In genomic region chr3:129016725-129017530, GRCh38 we compare ENCODE assay signal across 10 cellular contexts. TPM values are rescaled to one million over a fixed set of nuclear protein-coding genes. Genes with fewer than 3 reads are reported as not detected.
DNase-seq lines count a peak whose midpoint lies in the region; ATAC-seq and FAIRE-seq lines count a peak whose summit lies in the region.
"Had no signal": no experiment of that assay in that cellular context is flagged by ENCODE, and none has a peak within 500 bp of the region (broad histone marks: within the 10 kb centered on the region; RNA-seq: fewer than 3 reads in every experiment).

No MANE protein-coding gene starts in this region.

- H3K4me3 Mint-ChIP-seq in activated naive CD8-positive, alpha-beta T cell treated with anti-CD3 and anti-CD28 coated beads, Interleukin-2, amount 10 ng/mL, durations not matched to agents 7 days and 5 days = peak overlapping the region; percentile 61
- H3K4me3 Mint-ChIP-seq in naive B cell = peak overlapping the region; percentile 70 to 88 (median 82)

- H3K9me3 Mint-ChIP-seq in activated naive CD8-positive, alpha-beta T cell treated with anti-CD3 and anti-CD28 coated beads, Interleukin-2, amount 10 ng/mL, durations not matched to agents 7 days and 5 days = no peaks in the 10 kb centered on the region
- peaks cover 0 to 2% (median 0%) of the 10 kb centered on the region in 7 donors for H3K9me3 Mint-ChIP-seq in naive B cell

- DNase-seq in GM18507 (ENCODE audit: extremely low spot score, insufficient read length, low read depth) = peak; percentile 56
- DNase-seq in activated naive CD8-positive, alpha-beta T cell treated with anti-CD3 and anti-CD28 coated beads, Interleukin-2, amount 10 ng/mL, durations not matched to agents 7 days and 5 days = no peak
- peak; percentile 75 for DNase-seq in naive B cell
- DNase-seq in NOMO-1 treated with dmso at 0.1 percent for 144 hours (lab: John Stamatoyannopoulos, UW; ENCODE audit: unreplicated experiment) = no peak
- DNase-seq in cortex of kidney (lab: John Stamatoyannopoulos, UW) = no peak
- DNase-seq in NCI-H2227 treated with DMSO at 0.1 percent for 48 hours (lab: John Stamatoyannopoulos, UW) = no peak

- FAIRE-seq in GM18507 (lab: Jason Lieb, UNC) = peak; percentile 82
- FAIRE-seq: endometrium had no signal

- POLR2A ChIA-PET in activated naive CD8-positive, alpha-beta T cell treated with anti-CD3 and anti-CD28 coated beads, Interleukin-2, amount 10 ng/mL, durations not matched to agents 7 days and 5 days (lab: Charles Lee) = interaction anchor here (0.8 to 4.6 kb wide), 18 partner anchors 10 to 298 kb away, joined by 3 to 87 read pairs (median 10); partner anchors contain the start of genes CFAP92, CNBP, COPG1 and RAB43

- peaks cover 29% of the 10 kb centered on the region for H3K4me1 Mint-ChIP-seq in activated naive CD8-positive, alpha-beta T cell treated with anti-CD3 and anti-CD28 coated beads, Interleukin-2, amount 10 ng/mL, durations not matched to agents 7 days and 5 days
- H3K4me1 Mint-ChIP-seq in naive B cell = peaks cover 32 to 48% (median 42%) of the 10 kb centered on the region in 3 donors

- no peaks in the 10 kb centered on the region for H3K36me3 Mint-ChIP-seq in activated naive CD8-positive, alpha-beta T cell treated with anti-CD3 and anti-CD28 coated beads, Interleukin-2, amount 10 ng/mL, durations not matched to agents 7 days and 5 days
- H3K36me3 Mint-ChIP-seq in naive B cell = no peaks in the 10 kb centered on the region

- H3K27ac Mint-ChIP-seq in activated naive CD8-positive, alpha-beta T cell treated with anti-CD3 and anti-CD28 coated beads, Interleukin-2, amount 10 ng/mL, durations not matched to agents 7 days and 5 days = peak overlapping the region; percentile 90
- H3K27ac Mint-ChIP-seq in naive B cell = peak overlapping the region; percentile 96 to 100 (median 99)

- no peaks in the 10 kb centered on the region for H3K27me3 Mint-ChIP-seq in activated naive CD8-positive, alpha-beta T cell treated with anti-CD3 and anti-CD28 coated beads, Interleukin-2, amount 10 ng/mL, durations not matched to agents 7 days and 5 days
- H3K27me3 Mint-ChIP-seq in naive B cell = no peaks in the 10 kb centered on the region

- ATAC-seq in HG03175 (IDR thresholded peaks at IDR 0.05; ENCODE audit: unreplicated experiment) (peak; percentile 60), naive B cell (ENCODE audit: low read depth in 2 of 2) (peak; percentile 64 to 72), GM19324 (IDR thresholded peaks at IDR 0.05; ENCODE audit: low FRiP score, unreplicated experiment) (no peak)
- peak; percentile 9 for ATAC-seq in activated naive CD8-positive, alpha-beta T cell treated with anti-CD3 and anti-CD28 coated beads, Interleukin-2, amount 10 ng/mL, durations not matched to agents 7 days and 5 days (ENCODE audit: low read depth)

RNA-seq across cellular contexts. Expression of gene EFCC1, which starts 15.8 kb away (rescaled TPM):
- under 1 TPM; 0.14 to 0.23 TPM for total RNA-seq in activated naive CD8-positive, alpha-beta T cell treated with anti-CD3 and anti-CD28 coated beads, Interleukin-2, amount 10 ng/mL, durations not matched to agents 7 days and 5 days
- polyA plus RNA-seq in naive B cell (ENCODE audit: low read depth in 6 of 6) = not detected
- total RNA-seq: RPMI7951 had no signal

RNA-seq across cellular contexts. Expression of gene CFAP92, which starts 23.1 kb away (rescaled TPM):
- total RNA-seq in activated naive CD8-positive, alpha-beta T cell treated with anti-CD3 and anti-CD28 coated beads, Interleukin-2, amount 10 ng/mL, durations not matched to agents 7 days and 5 days = under 1 TPM in 1 of 2 experiments, not detected in 1; 0.22 TPM
- polyA plus RNA-seq in naive B cell (ENCODE audit: low read depth in 6 of 6) = not detected

RNA-seq across cellular contexts. Expression of gene GP9, which starts 43.7 kb away (rescaled TPM):
- total RNA-seq in activated naive CD8-positive, alpha-beta T cell treated with anti-CD3 and anti-CD28 coated beads, Interleukin-2, amount 10 ng/mL, durations not matched to agents 7 days and 5 days = not detected
- 1 to 10 TPM in 5 of 6 donors, under 1 TPM in 1; 0.99 to 6.8 (median 4.1) TPM for polyA plus RNA-seq in naive B cell (ENCODE audit: low read depth in 6 of 6)
- total RNA-seq: RPMI7951 had no signal

Comparison
In these comparisons a context has a peak if more than half of its experiments do, and no peak if none do; other contexts are left out.
1. DNase-seq: peak in GM18507 (single experiment) and naive B cell (single experiment); none in activated naive CD8-positive, alpha-beta T cell treated with anti-CD3 and anti-CD28 coated beads, Interleukin-2, amount 10 ng/mL, durations not matched to agents 7 days and 5 days (single experiment), NOMO-1 treated with dmso at 0.1 percent for 144 hours (single experiment), cortex of kidney (single experiment) and NCI-H2227 treated with DMSO at 0.1 percent for 48 hours (single experiment).